Comparison of ENCODE assay signal across 2 cellular contexts in the genomic region with DNA sequence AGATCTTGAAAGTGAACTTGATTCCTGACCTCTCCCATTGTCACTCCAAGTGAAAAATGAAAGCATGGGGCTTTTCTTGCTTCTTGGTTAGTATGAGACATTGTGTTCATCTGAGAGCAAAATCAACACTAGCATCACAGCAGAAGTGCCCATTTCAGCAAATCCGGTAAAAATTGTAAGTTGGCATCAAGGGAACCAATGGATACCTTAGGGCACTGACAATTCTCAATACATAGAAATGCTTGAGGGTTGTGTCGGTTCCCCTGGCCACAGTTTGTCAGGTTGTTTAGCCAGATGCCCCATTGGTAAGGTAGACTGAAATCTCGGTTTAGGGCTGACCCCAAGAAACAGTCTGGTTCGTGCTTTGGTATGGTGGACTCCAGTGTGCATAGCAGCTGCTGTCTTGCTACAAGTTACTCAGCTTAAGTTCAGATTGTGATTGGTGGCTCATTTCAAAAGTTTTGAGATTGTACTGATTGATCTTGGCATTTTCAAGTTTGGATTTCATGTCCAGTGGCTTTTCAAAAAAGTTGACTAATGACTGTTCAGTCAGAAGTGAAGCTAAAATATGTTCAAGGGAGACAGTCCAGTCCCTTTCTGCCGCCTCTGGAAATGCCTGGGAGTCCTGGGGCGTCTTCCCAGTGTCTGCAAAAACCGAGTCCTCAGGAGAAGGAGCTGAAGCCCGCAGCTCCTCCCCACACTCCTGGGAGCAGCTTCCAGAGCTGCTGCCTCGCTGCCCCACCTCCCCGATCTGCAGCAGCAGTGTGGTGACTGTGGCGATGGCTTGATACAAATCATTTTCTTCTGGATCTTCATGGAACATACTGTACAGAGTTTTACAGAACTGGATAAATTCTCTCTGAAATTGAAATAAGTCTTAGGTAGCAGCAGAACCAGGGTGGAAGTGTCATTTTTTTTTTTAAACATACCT.
TF ChIP-seq lines count a peak whose summit lies in the region.

No MANE protein-coding gene starts in this region.

TF ChIP-seq in HepG2, 621 proteins besides CTCF, POLR2A, EP300 and RAD21:
- TF ChIP-seq PAF1 (CRISPR knock-in tag; IDR thresholded peaks at IDR 0.05) (peak; percentile 91), ZNF446 (CRISPR knock-in tag; IDR thresholded peaks at IDR 0.05) (0 out of 2 replicates have a peak, but pooled peaks have one; percentile 55), CEBPB (IDR thresholded peaks at IDR 0.05; ENCODE audit: borderline replicate concordance, low read depth, low read length) (no peak), POLR2G (IDR thresholded peaks at IDR 0.05; ENCODE audit: low read depth, low read length) (peak; percentile 87), MBD4 (IDR thresholded peaks at IDR 0.05; ENCODE audit: borderline replicate concordance, low read length) (peak; percentile 52; the same call in 1 of the 2 replicates), POLR2AphosphoS2 (IDR thresholded peaks at IDR 0.05; ENCODE audit: low read depth, low read length) (0 out of 2 replicates have a peak, but pooled peaks have one; percentile 39), SP5 (CRISPR knock-in tag; IDR thresholded peaks at IDR 0.05; ENCODE audit: borderline replicate concordance, low read depth) (no peak), RBFOX2 (IDR thresholded peaks at IDR 0.05; ENCODE audit: low read depth, low read length) (peak; percentile 56), ZSCAN29 (CRISPR knock-in tag; conservative IDR thresholded peaks at IDR 0.05) (0 out of 2 replicates have a peak, but pooled peaks have one; percentile 28), AKAP8 (CRISPR knock-in tag; IDR thresholded peaks at IDR 0.05) (0 out of 2 replicates have a peak, but pooled peaks have one; percentile 35), ZBTB2 (CRISPR knock-in tag; IDR thresholded peaks at IDR 0.05; ENCODE audit: low read depth) (no peak), RBM22 (optimal IDR thresholded peaks at IDR 0.05; ENCODE audit: low read length) (peak; percentile 99), MIER3 (CRISPR knock-in tag; IDR thresholded peaks at IDR 0.05; ENCODE audit: borderline replicate concordance) (0 out of 2 replicates have a peak, but pooled peaks have one; percentile 33), SSRP1 (CRISPR knock-in tag; IDR thresholded peaks at IDR 0.05) (peak; percentile 91; the same call in 1 of the 2 replicates), HNF4G (IDR thresholded peaks at IDR 0.05; ENCODE audit: borderline replicate concordance, low read depth, low read length) (no peak), HNF4G (CRISPR knock-in tag; IDR thresholded peaks at IDR 0.05; ENCODE audit: borderline replicate concordance, low read depth) (no peak), ZNF34 (CRISPR knock-in tag; IDR thresholded peaks at IDR 0.05; ENCODE audit: borderline replicate concordance) (no peak), ZNF768 (CRISPR knock-in tag; IDR thresholded peaks at IDR 0.05) (no peak), ZNF605 (CRISPR knock-in tag; IDR thresholded peaks at IDR 0.05) (0 out of 2 replicates have a peak, but pooled peaks have one; percentile 19), SRSF4 (IDR thresholded peaks at IDR 0.05; ENCODE audit: low read depth, low read length, poor library complexity, severe bottlenecking) (peak; percentile 49), AGO2 (optimal IDR thresholded peaks at IDR 0.05; ENCODE audit: low read depth, low read length) (peak; percentile 90), ZC3H4 (CRISPR knock-in tag; IDR thresholded peaks at IDR 0.05; ENCODE audit: borderline replicate concordance) (peak; percentile 93), MIER2 (CRISPR knock-in tag; IDR thresholded peaks at IDR 0.05) (0 out of 2 replicates have a peak, but pooled peaks have one; percentile 22), RORA (CRISPR knock-in tag; IDR thresholded peaks at IDR 0.05) (no peak), POLR2AphosphoS5 (IDR thresholded peaks at IDR 0.05; ENCODE audit: low read depth, low read length) (peak; percentile 74)
- TF ChIP-seq, protein P1, sequence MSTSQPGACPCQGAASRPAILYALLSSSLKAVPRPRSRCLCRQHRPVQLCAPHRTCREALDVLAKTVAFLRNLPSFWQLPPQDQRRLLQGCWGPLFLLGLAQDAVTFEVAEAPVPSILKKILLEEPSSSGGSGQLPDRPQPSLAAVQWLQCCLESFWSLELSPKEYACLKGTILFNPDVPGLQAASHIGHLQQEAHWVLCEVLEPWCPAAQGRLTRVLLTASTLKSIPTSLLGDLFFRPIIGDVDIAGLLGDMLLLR (CRISPR knock-in tag; IDR thresholded peaks at IDR 0.05) = 0 out of 2 replicates have a peak, but pooled peaks have one; percentile 36

TF ChIP-seq in PFSK-1, 5 proteins besides CTCF, POLR2A, EP300 and RAD21:
- TF ChIP-seq REST (IDR thresholded peaks at IDR 0.05; ENCODE audit: insufficient read depth in 1 of 2, low read depth in 2 of 2, low read length in 2 of 2) (no peak), FOXP2 (optimal IDR thresholded peaks at IDR 0.05; ENCODE audit: borderline replicate concordance, extremely low read depth, extremely low read length, insufficient read depth) (no peak), TAF1 (IDR thresholded peaks at IDR 0.05; ENCODE audit: borderline replicate concordance, insufficient read depth, low read length) (no peak), SIN3A (IDR thresholded peaks at IDR 0.05; ENCODE audit: borderline replicate concordance, insufficient read depth, low read length) (no peak), POLR2AphosphoS5 (IDR thresholded peaks at IDR 0.05; ENCODE audit: low read depth, low read length) (peak; percentile 83)
